Comparison of ENCODE assay signal across 8 cellular contexts in genomic region chr3:39000008-39000450, GRCh38. TPM values are rescaled to one million over a fixed set of nuclear protein-coding genes. Genes with fewer than 3 reads are reported as not detected.
DNase-seq lines count a peak whose midpoint lies in the region; ATAC-seq and TF ChIP-seq lines count a peak whose summit lies in the region.

No MANE protein-coding gene starts in this region.

- H3K36me3 Mint-ChIP-seq in T-helper 17 cell (ENCODE audit: low read depth), result no peaks in the 10 kb centered on the region
- H3K36me3 Mint-ChIP-seq in activated naive CD4-positive, alpha-beta T cell treated with anti-CD3 and anti-CD28 coated beads, Interleukin-2, amount 10 ng/mL, durations not matched to agents 7 days and 5 days, result no peaks in the 10 kb centered on the region

- no peak overlapping the region for H3K4me3 Mint-ChIP-seq in T-helper 17 cell
- H3K4me3 Mint-ChIP-seq in activated naive CD4-positive, alpha-beta T cell treated with anti-CD3 and anti-CD28 coated beads, Interleukin-2, amount 10 ng/mL, durations not matched to agents 7 days and 5 days, result no peak overlapping the region

- H3K4me3 ChIP-seq in right atrium auricular region (no peak overlapping the region), right cardiac atrium (ENCODE audit: low read length) (no peak overlapping the region), retinal pigment epithelial cell (ENCODE audit: low read length) (no peak overlapping the region)

- H3K27ac Mint-ChIP-seq in T-helper 17 cell, result no peak overlapping the region
- H3K27ac Mint-ChIP-seq in activated naive CD4-positive, alpha-beta T cell treated with anti-CD3 and anti-CD28 coated beads, Interleukin-2, amount 10 ng/mL, durations not matched to agents 7 days and 5 days, result no peak overlapping the region

- TF ChIP-seq CTCF in right atrium auricular region (IDR thresholded peaks at IDR 0.05) (peak; percentile 31 to 70), foreskin keratinocyte (conservative IDR thresholded peaks at IDR 0.05) (peak; percentile 99), retinal pigment epithelial cell (conservative IDR thresholded peaks at IDR 0.05; ENCODE audit: low read depth, low read length) (peak; percentile 83)

- no peaks in the 10 kb centered on the region for H3K4me1 Mint-ChIP-seq in T-helper 17 cell
- H3K4me1 Mint-ChIP-seq in activated naive CD4-positive, alpha-beta T cell treated with anti-CD3 and anti-CD28 coated beads, Interleukin-2, amount 10 ng/mL, durations not matched to agents 7 days and 5 days, result no peaks in the 10 kb centered on the region

- H3K36me3 ChIP-seq in right atrium auricular region, result no peaks in the 10 kb centered on the region

- H3K27ac ChIP-seq in right atrium auricular region (no peak overlapping the region), right cardiac atrium (ENCODE audit: low read length) (no peak overlapping the region), foreskin keratinocyte (no peak overlapping the region)

- no peaks in the 10 kb centered on the region for H3K9me3 ChIP-seq in right atrium auricular region
- no peaks in the 10 kb centered on the region for H3K9me3 ChIP-seq in right cardiac atrium (ENCODE audit: control insufficient read depth, low read length)
- no peaks in the 10 kb centered on the region for H3K9me3 ChIP-seq in T-helper 17 cell (ENCODE audit: control insufficient read depth, low read length, poor library complexity, severe bottlenecking)

- CTCF ChIA-PET in activated naive CD4-positive, alpha-beta T cell treated with anti-CD3 and anti-CD28 coated beads, Interleukin-2, amount 10 ng/mL, durations not matched to agents 7 days and 5 days (lab: Charles Lee), result interaction anchor here (0.6 to 2.2 kb wide), 39 partner anchors 9 to 1295 kb away, joined by 3 to 19 read pairs (median 4); no protein-coding TSS in a partner anchor

- H3K27me3 ChIP-seq in right atrium auricular region (no peaks in the 10 kb centered on the region), right cardiac atrium (ENCODE audit: control insufficient read depth, insufficient read depth) (no peaks in the 10 kb centered on the region), foreskin keratinocyte (no peaks in the 10 kb centered on the region)

- H3K4me1 ChIP-seq in right atrium auricular region, result no peaks in the 10 kb centered on the region
- H3K4me1 ChIP-seq in right cardiac atrium (ENCODE audit: control insufficient read depth, insufficient read depth, low read length), result no peaks in the 10 kb centered on the region
- H3K4me1 ChIP-seq in foreskin keratinocyte, result no peaks in the 10 kb centered on the region

- ATAC-seq in right cardiac atrium (no peak), HG02759 (IDR thresholded peaks at IDR 0.05; ENCODE audit: unreplicated experiment) (peak; percentile 81), T-helper 17 cell (peak; percentile 53), foreskin keratinocyte (peak; percentile 93)

- 37% methylated on average over 1 of the region's 1 CpG for WGBS in right cardiac atrium

- DNase-seq in right atrium auricular region (ENCODE audit: low spot score) (no peak), right cardiac atrium (no peak), NCI-H1930 (lab: John Stamatoyannopoulos, UW) (peak; percentile 9 to 41), T-helper 17 cell (no peak), foreskin keratinocyte (peak; percentile 82 to 88), retinal pigment epithelial cell (ENCODE audit: low read depth) (peak; percentile 33)
- DNase-seq in activated naive CD4-positive, alpha-beta T cell treated with anti-CD3 and anti-CD28 coated beads, Interleukin-2, amount 10 ng/mL, durations not matched to agents 7 days and 5 days, result no peak

- no peaks in the 10 kb centered on the region for H3K9me3 Mint-ChIP-seq in activated naive CD4-positive, alpha-beta T cell treated with anti-CD3 and anti-CD28 coated beads, Interleukin-2, amount 10 ng/mL, durations not matched to agents 7 days and 5 days

- H3K27me3 Mint-ChIP-seq in T-helper 17 cell, result peaks cover 38% of the 10 kb centered on the region
- peaks cover 7% of the 10 kb centered on the region for H3K27me3 Mint-ChIP-seq in activated naive CD4-positive, alpha-beta T cell treated with anti-CD3 and anti-CD28 coated beads, Interleukin-2, amount 10 ng/mL, durations not matched to agents 7 days and 5 days

- intact Hi-C loops in right cardiac atrium (cut with DNase I), result no loop called here

RNA-seq across cellular contexts. Expression of gene SCN11A, which starts 51.7 kb away (rescaled TPM):
- total RNA-seq in right atrium auricular region (under 1 TPM; 0.07 to 0.08 TPM), right cardiac atrium (under 1 TPM in 3 of 4 donors, not detected in 1; 0.03 to 0.06 (median 0.03) TPM), T-helper 17 cell (under 1 TPM in 1 of 2 donors, not detected in 1; 0.05 TPM), foreskin keratinocyte (not detected in 2 replicates)
- polyA plus RNA-seq in right cardiac atrium (not detected), foreskin keratinocyte (not detected in 2 replicates)

RNA-seq across cellular contexts. Expression of gene WDR48, which starts 51.8 kb away (rescaled TPM):
- total RNA-seq in right atrium auricular region (10 to 100 TPM; 11.9 to 17.1 TPM), right cardiac atrium (10 to 100 TPM; 16.5 to 30.5 (median 27.5) TPM), T-helper 17 cell (100 to 1,000 TPM; 102 to 107 TPM), foreskin keratinocyte (18.3 and 20.0 TPM in 2 replicates)
- polyA plus RNA-seq in right cardiac atrium (10.3 TPM), foreskin keratinocyte (7.0 and 7.2 TPM in 2 replicates)

Comparison
In these comparisons a context has a peak if more than half of its experiments do, and no peak if none do; other contexts are left out.
1. DNase-seq: peak in NCI-H1930 (2 of 2), foreskin keratinocyte (2 of 2) and retinal pigment epithelial cell (single experiment); none in right atrium auricular region (single experiment), right cardiac atrium (0 of 3), T-helper 17 cell (0 of 3) and activated naive CD4-positive, alpha-beta T cell treated with anti-CD3 and anti-CD28 coated beads, Interleukin-2, amount 10 ng/mL, durations not matched to agents 7 days and 5 days (single experiment).
2. ATAC-seq: peak in HG02759 (single experiment), T-helper 17 cell (single experiment) and foreskin keratinocyte (single experiment); none in right cardiac atrium (0 of 2).
3. Peak in every context shown above with its lines, with median percentiles within 50 percentile points of each other: CTCF ChIP-seq.